In genomic region chr18:25180974-25181373, GRCh38 we compare ENCODE assay signal across 15 cellular contexts.
"Had no signal": no experiment of that assay in that cellular context is flagged by ENCODE, and none has a peak within 500 bp of the region (broad histone marks: within the 10 kb centered on the region; RNA-seq: fewer than 3 reads in every experiment).

No MANE protein-coding gene starts in this region.

- H3K27ac ChIP-seq: prostate gland, right lobe of liver, tibial nerve, vagina had no signal

- H3K36me3 ChIP-seq: prostate gland, right lobe of liver, spleen, tibial nerve, vagina had no signal

- H3K4me3 ChIP-seq: lung, prostate gland, right lobe of liver, spleen, tibial nerve, vagina had no signal

- H3K9me3 ChIP-seq: prostate gland, right lobe of liver, spleen, tibial nerve, vagina had no signal

- DNase-seq: activated CD4-positive, alpha-beta T cell treated with anti-CD3 and anti-CD28 coated beads, Interleukin-2, amount 10 ng/mL, durations not matched to agents 24 days and 14 days; activated naive CD4-positive, alpha-beta T cell treated with Interleukin-2 at 50 U/mL for 16 hours; effector memory CD8-positive, alpha-beta T cell; erythroblast; immature natural killer cell; left cardiac atrium; naive thymus-derived CD4-positive, alpha-beta T cell; occipital lobe; right lobe of liver; spleen; stimulated activated CD4-positive, alpha-beta T cell treated with anti-CD3 and anti-CD28 coated beads, Interleukin-1b, Interleukin-23, amount 100 ng/mL, for 48 hours had no signal

- H3K27me3 ChIP-seq: right lobe of liver, spleen, tibial nerve, vagina had no signal
